ENCODE assay signal across 9 cellular contexts in the genomic region with DNA sequence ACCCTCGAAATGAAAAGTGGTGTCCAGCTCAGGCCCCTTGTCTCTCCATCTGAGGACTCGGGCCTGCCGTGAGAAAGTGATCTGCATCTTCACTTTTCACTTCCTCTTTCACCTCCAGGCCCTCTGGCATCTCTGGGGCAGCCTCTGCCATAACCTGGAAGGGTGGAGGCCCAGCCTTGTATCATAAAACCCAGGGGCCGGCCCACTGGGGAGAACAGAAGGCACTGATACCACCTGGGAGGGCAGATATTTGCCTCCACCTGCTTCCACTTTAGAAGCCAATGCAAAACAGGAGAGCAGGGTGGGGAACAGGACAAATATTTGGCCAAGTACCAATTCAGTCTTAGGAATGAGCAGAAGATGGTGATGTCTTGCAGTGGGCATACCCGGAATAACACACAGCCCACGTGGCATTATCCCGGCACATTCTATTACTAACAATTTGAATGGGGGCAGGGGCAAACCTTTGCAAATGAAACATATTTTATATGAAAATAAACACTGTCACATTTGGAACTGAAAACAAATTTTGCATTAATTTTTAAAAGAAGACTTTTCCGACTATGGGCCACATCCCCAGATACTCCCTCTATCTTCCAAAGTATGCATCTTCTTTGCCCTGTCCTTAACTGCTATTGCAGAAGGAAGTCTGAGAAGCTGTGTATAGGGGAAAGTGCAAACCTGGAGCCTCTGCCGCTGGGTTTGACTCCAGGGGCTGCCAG.
DNase-seq lines count a peak whose midpoint lies in the region; ATAC-seq and TF ChIP-seq lines count a peak whose summit lies in the region.
"Had no signal": no experiment of that assay in that cellular context is flagged by ENCODE, and none has a peak within 500 bp of the region (broad histone marks: within the 10 kb centered on the region; RNA-seq: fewer than 3 reads in every experiment).

No MANE protein-coding gene starts in this region.

- intact Hi-C loops in cardiac septum (cut with DNase I) = no loop called here

- H3K27ac Mint-ChIP-seq in T-helper 17 cell (peak overlapping the region; percentile 3), neural crest cell (ENCODE audit: unreplicated experiment) (no peak overlapping the region)
- H3K27ac Mint-ChIP-seq: CD4-positive, CD25-positive, alpha-beta regulatory T cell had no signal

- no peak overlapping the region for H3K4me3 ChIP-seq in cardiac muscle cell

- H3K9me3 Mint-ChIP-seq in neural crest cell = no peaks in the 10 kb centered on the region

- H3K4me1 Mint-ChIP-seq in T-helper 17 cell (peaks cover 3% of the 10 kb centered on the region), neural crest cell (peaks cover 5% of the 10 kb centered on the region)

- DNase-seq in cardiac muscle cell (ENCODE audit: low read depth in 1 of 2, low spot score in 1 of 2) = no peak
- no peak for DNase-seq in cardiac septum (ENCODE audit: low spot score)
- no peak for DNase-seq in T-helper 17 cell
- DNase-seq in neural crest cell (ENCODE audit: low read depth, low spot score) = no peak
- DNase-seq in NK-92 (lab: John Stamatoyannopoulos, UW; ENCODE audit: unreplicated experiment) = no peak
- DNase-seq in NCI-H2081 (lab: John Stamatoyannopoulos, UW) = no peak
- DNase-seq in stimulated activated CD4-positive, alpha-beta T cell treated with anti-CD3 and anti-CD28 coated beads, Interleukin-4, amount 100 ng/mL, for 24 hours = no peak
- DNase-seq: CD4-positive, CD25-positive, alpha-beta regulatory T cell had no signal

- H3K27ac ChIP-seq in cardiac muscle cell = peak overlapping the region; percentile 33

- H3K27me3 ChIP-seq in cardiac muscle cell = no peaks in the 10 kb centered on the region

- H3K36me3 Mint-ChIP-seq in T-helper 17 cell (ENCODE audit: low read depth) = no peaks in the 10 kb centered on the region
- H3K36me3 Mint-ChIP-seq in neural crest cell (ENCODE audit: low read depth) = no peaks in the 10 kb centered on the region
- H3K36me3 Mint-ChIP-seq: CD4-positive, CD25-positive, alpha-beta regulatory T cell had no signal

- no peaks in the 10 kb centered on the region for H3K36me3 ChIP-seq in cardiac muscle cell

- H3K4me3 Mint-ChIP-seq in T-helper 17 cell (no peak overlapping the region), neural crest cell (no peak overlapping the region)
- H3K4me3 Mint-ChIP-seq: CD4-positive, CD25-positive, alpha-beta regulatory T cell had no signal

- TF ChIP-seq CTCF in cardiac muscle cell (IDR thresholded peaks at IDR 0.05; ENCODE audit: low read depth, low read length) = no peak
- TF ChIP-seq CTCF in neural crest cell (conservative IDR thresholded peaks at IDR 0.05) = peak; percentile 26

- peaks cover 45% of the 10 kb centered on the region for H3K4me1 ChIP-seq in cardiac muscle cell (ENCODE audit: low read depth)

- no peaks in the 10 kb centered on the region for H3K27me3 Mint-ChIP-seq in T-helper 17 cell
- no peaks in the 10 kb centered on the region for H3K27me3 Mint-ChIP-seq in neural crest cell (ENCODE audit: low read depth)

- no peaks in the 10 kb centered on the region for H3K9me3 ChIP-seq in cardiac muscle cell (ENCODE audit: low read depth)
- H3K9me3 ChIP-seq in T-helper 17 cell (ENCODE audit: control insufficient read depth, low read length, poor library complexity, severe bottlenecking) = no peaks in the 10 kb centered on the region

- ATAC-seq in HG03135 (IDR thresholded peaks at IDR 0.05; ENCODE audit: unreplicated experiment) = peak; percentile 61
- no peak for ATAC-seq in T-helper 17 cell
